Comparison of ENCODE assay signal across 11 cellular contexts in genomic region chr6:32842690-32843089, GRCh38. TPM values are rescaled to one million over a fixed set of nuclear protein-coding genes. Genes with fewer than 3 reads are reported as not detected.
DNase-seq lines count a peak whose midpoint lies in the region; ATAC-seq lines count a peak whose summit lies in the region.
"Had no signal": no experiment of that assay in that cellular context is flagged by ENCODE, and none has a peak within 500 bp of the region (broad histone marks: within the 10 kb centered on the region; RNA-seq: fewer than 3 reads in every experiment).

No MANE protein-coding gene starts in this region.

- no peaks in the 10 kb centered on the region for H3K27me3 ChIP-seq in right cardiac atrium (ENCODE audit: control insufficient read depth, insufficient read depth)
- H3K27me3 ChIP-seq in muscle layer of duodenum (ENCODE audit: low read depth, low read length), result no peaks in the 10 kb centered on the region

- peak overlapping the region; percentile 98 for H3K27ac Mint-ChIP-seq in activated naive CD8-positive, alpha-beta T cell treated with anti-CD3 and anti-CD28 coated beads, Interleukin-2, amount 50 U/mL, for 24 hours

- no peaks in the 10 kb centered on the region for H3K9me3 Mint-ChIP-seq in activated naive CD8-positive, alpha-beta T cell treated with anti-CD3 and anti-CD28 coated beads, Interleukin-2, amount 50 U/mL, for 24 hours

- 79% methylated on average over 8 of the region's 8 CpGs for WGBS in right cardiac atrium

- H3K4me3 Mint-ChIP-seq in activated naive CD8-positive, alpha-beta T cell treated with anti-CD3 and anti-CD28 coated beads, Interleukin-2, amount 50 U/mL, for 24 hours, result peak overlapping the region; percentile 97

- intact Hi-C loops in right cardiac atrium (cut with DNase I) (no loop called here), left ventricle myocardium superior (cut with micrococcal nuclease) (no loop called here)

- no peak overlapping the region for H3K27ac ChIP-seq in right cardiac atrium (ENCODE audit: low read length)
- peak overlapping the region; percentile 99 for H3K27ac ChIP-seq in muscle layer of duodenum (ENCODE audit: low read length)

- H3K36me3 ChIP-seq in muscle layer of duodenum (ENCODE audit: control insufficient read depth in 1 of 2, insufficient read depth in 2 of 2, low read length in 2 of 2), result peaks cover 31 to 46% of the 10 kb centered on the region in 2 donors

- H3K4me1 ChIP-seq in right cardiac atrium (ENCODE audit: control insufficient read depth, insufficient read depth, low read length) (peaks cover 3% of the 10 kb centered on the region), muscle layer of duodenum (ENCODE audit: control insufficient read depth in 1 of 2, insufficient read depth in 2 of 2, low read length in 2 of 2) (peaks cover 13 to 30% of the 10 kb centered on the region in 2 donors)

- H3K4me1 Mint-ChIP-seq in activated naive CD8-positive, alpha-beta T cell treated with anti-CD3 and anti-CD28 coated beads, Interleukin-2, amount 50 U/mL, for 24 hours, result peaks cover 64% of the 10 kb centered on the region

- H3K9me3 ChIP-seq in right cardiac atrium (ENCODE audit: control insufficient read depth, low read length) (no peaks in the 10 kb centered on the region), muscle layer of duodenum (ENCODE audit: control insufficient read depth in 1 of 2, low read length in 2 of 2) (no peaks in the 10 kb centered on the region)

- H3K27me3 Mint-ChIP-seq in activated naive CD8-positive, alpha-beta T cell treated with anti-CD3 and anti-CD28 coated beads, Interleukin-2, amount 50 U/mL, for 24 hours, result no peaks in the 10 kb centered on the region

- DNase-seq in right cardiac atrium (no peak), left ventricle myocardium superior (no peak), NCI-H187 (lab: John Stamatoyannopoulos, UW) (no peak), C1 segment of cervical spinal cord (lab: John Stamatoyannopoulos, UW) (no peak)
- DNase-seq in activated naive CD8-positive, alpha-beta T cell treated with anti-CD3 and anti-CD28 coated beads, Interleukin-2, amount 50 U/mL, for 24 hours, result no peak
- DNase-seq: islet precursor cell, NCI-H1694 had no signal

- ATAC-seq in right cardiac atrium, result no peak
- no peak for ATAC-seq in left ventricle myocardium superior
- ATAC-seq in activated naive CD8-positive, alpha-beta T cell treated with anti-CD3 and anti-CD28 coated beads, Interleukin-2, amount 50 U/mL, for 24 hours, result no peak
- ATAC-seq in GM21447 (IDR thresholded peaks at IDR 0.05; ENCODE audit: unreplicated experiment), result no peak
- ATAC-seq in HG02763 (IDR thresholded peaks at IDR 0.05; ENCODE audit: unreplicated experiment), result no peak

- peaks cover 69% of the 10 kb centered on the region for H3K36me3 Mint-ChIP-seq in activated naive CD8-positive, alpha-beta T cell treated with anti-CD3 and anti-CD28 coated beads, Interleukin-2, amount 50 U/mL, for 24 hours (ENCODE audit: low read depth)

- H3K4me3 ChIP-seq in right cardiac atrium (ENCODE audit: low read length) (peak overlapping the region; percentile 86), muscle layer of duodenum (ENCODE audit: low read depth in 1 of 2, low read length in 2 of 2) (peak overlapping the region; percentile 83 to 92)

RNA-seq across cellular contexts. Expression of gene PSMB8, which starts 1.2 kb away (rescaled TPM):
- 10 to 100 TPM; 14.8 to 28.4 (median 18.8) TPM for total RNA-seq in right cardiac atrium
- 23.0 TPM for polyA plus RNA-seq in right cardiac atrium
- total RNA-seq in left ventricle myocardium superior, result 16.2 TPM

RNA-seq across cellular contexts. Expression of gene TAP2, which starts 4.2 kb away (rescaled TPM):
- total RNA-seq in right cardiac atrium (10 to 100 TPM; 17.0 to 23.3 (median 20.4) TPM), left ventricle myocardium superior (20.8 TPM)
- 11.2 TPM for polyA plus RNA-seq in right cardiac atrium

RNA-seq across cellular contexts. Expression of gene TAP1, which starts 10.8 kb away (rescaled TPM):
- total RNA-seq in right cardiac atrium, result 10 to 100 TPM; 15.7 to 25.0 (median 18.6) TPM
- polyA plus RNA-seq in right cardiac atrium, result 20.1 TPM
- total RNA-seq in left ventricle myocardium superior, result 14.6 TPM

RNA-seq across cellular contexts. Expression of gene PSMB9, which starts 11.3 kb away (rescaled TPM):
- total RNA-seq in right cardiac atrium (10 to 100 TPM in 3 of 4 donors, 1 to 10 TPM in 1; 8.2 to 22.7 (median 14.7) TPM), left ventricle myocardium superior (16.3 TPM)
- 17.1 TPM for polyA plus RNA-seq in right cardiac atrium

RNA-seq across cellular contexts. Expression of gene HLA-DOB, which starts 25.9 kb away (rescaled TPM):
- total RNA-seq in right cardiac atrium (under 1 TPM in 2 of 4 donors, not detected in 2; 0.20 to 0.22 TPM), left ventricle myocardium superior (0.32 TPM)
- 0.20 TPM for polyA plus RNA-seq in right cardiac atrium
- total RNA-seq: dermis blood vessel endothelial cell had no signal
